ENCODE assay signal across 1 cellular context in genomic region chr2:26327291-26328272, GRCh38.
A peak's percentile ranks its signal among the peaks of the same experiment; 100 is the strongest.
TF ChIP-seq lines count a peak whose summit lies in the region.

No MANE protein-coding gene starts in this region.

TF ChIP-seq in HepG2, 621 proteins besides CTCF, POLR2A, EP300 and RAD21 (continued from another document):
- TF ChIP-seq ZNF362 (CRISPR knock-in tag; IDR thresholded peaks at IDR 0.05; ENCODE audit: borderline replicate concordance) (0 out of 2 replicates have a peak, but pooled peaks have one; percentile 15), ZMYM3 (CRISPR knock-in tag; IDR thresholded peaks at IDR 0.05) (0 out of 2 replicates have a peak, but pooled peaks have one; percentile 12), KDM1A (CRISPR knock-in tag; IDR thresholded peaks at IDR 0.05) (0 out of 2 replicates have a peak, but pooled peaks have one; percentile 37), ZNF629 (CRISPR knock-in tag; conservative IDR thresholded peaks at IDR 0.05) (peak; percentile 91), ZNF772 (CRISPR knock-in tag; IDR thresholded peaks at IDR 0.05) (no peak), YEATS2 (CRISPR knock-in tag; IDR thresholded peaks at IDR 0.05; ENCODE audit: borderline replicate concordance) (no peak), CEBPB (IDR thresholded peaks at IDR 0.05; ENCODE audit: borderline replicate concordance, low read depth, low read length) (peak; percentile 56), ZNF891 (CRISPR knock-in tag; IDR thresholded peaks at IDR 0.05) (no peak)
